8 cellular contexts compared by ENCODE assay signal in genomic region chr17:75240394-75241142, GRCh38. TPM values are rescaled to one million over a fixed set of nuclear protein-coding genes. Genes with fewer than 3 reads are reported as not detected.
A peak's percentile ranks its signal among the peaks of the same experiment; 100 is the strongest.
DNase-seq lines count a peak whose midpoint lies in the region; ATAC-seq and TF ChIP-seq lines count a peak whose summit lies in the region.

No MANE protein-coding gene starts in this region.

- ATAC-seq in activated naive CD4-positive, alpha-beta T cell treated with anti-CD3 and anti-CD28 coated beads, Interleukin-2, amount 50 U/mL, for 72 hours: peak in 1 of 2 donors; percentile 61
- ATAC-seq in stimulated activated memory B cell treated with anti-CD40 and anti-IgM and Interleukin-4, amounts not matched to agents 10 μg/mL and 1 μg/mL and 100 μg/mL, for 72 hours: no peak
- no peak for ATAC-seq in HG03354 (IDR thresholded peaks at IDR 0.05; ENCODE audit: poor library complexity, severe bottlenecking, unreplicated experiment)

- H3K27me3 Mint-ChIP-seq in stimulated activated memory B cell treated with anti-CD40 and anti-IgM and Interleukin-4, amounts not matched to agents 10 μg/mL and 1 μg/mL and 100 μg/mL, for 72 hours: no peaks in the 10 kb centered on the region

- POLR2A ChIA-PET in BJ (lab: Charles Lee): no interaction called here
- POLR2A ChIA-PET in OCI-LY7 (lab: Charles Lee): interaction anchor here (0.6 to 1.2 kb wide), 3 partner anchors 12 to 172 kb away, joined by 3 to 11 read pairs (median 3); no protein-coding TSS in a partner anchor

- H3K36me3 ChIP-seq in BJ (ENCODE audit: control insufficient read depth, insufficient read depth, low read length): peaks cover 45% of the 10 kb centered on the region
- peaks cover 96% of the 10 kb centered on the region for H3K36me3 ChIP-seq in OCI-LY7 (ENCODE audit: insufficient read depth, low read length)

- peak overlapping the region; percentile 57 to 95 for H3K27ac Mint-ChIP-seq in activated naive CD4-positive, alpha-beta T cell treated with anti-CD3 and anti-CD28 coated beads, Interleukin-2, amount 50 U/mL, for 72 hours
- H3K27ac Mint-ChIP-seq in stimulated activated memory B cell treated with anti-CD40 and anti-IgM and Interleukin-4, amounts not matched to agents 10 μg/mL and 1 μg/mL and 100 μg/mL, for 72 hours: peak overlapping the region; percentile 95

- H3K4me3 Mint-ChIP-seq in stimulated activated memory B cell treated with anti-CD40 and anti-IgM and Interleukin-4, amounts not matched to agents 10 μg/mL and 1 μg/mL and 100 μg/mL, for 72 hours: peak overlapping the region; percentile 47

- H3K9me2 ChIP-seq in OCI-LY7 (ENCODE audit: insufficient read depth, low read length): no peaks in the 10 kb centered on the region

- TF ChIP-seq CTCF in BJ (IDR thresholded peaks at IDR 0.05; ENCODE audit: insufficient read depth, low read depth, low read length) (peak; percentile 77), OCI-LY7 (conservative IDR thresholded peaks at IDR 0.05; ENCODE audit: low read length) (peak; percentile 100), coronary artery (IDR thresholded peaks at IDR 0.05) (no peak)

- H4K20me1 ChIP-seq in OCI-LY7 (ENCODE audit: insufficient read depth, low read length): no peaks in the 10 kb centered on the region

- CTCF ChIA-PET in BJ (lab: Yijun Ruan, JAX): interaction anchor here (0.7 to 4.9 kb wide), 14 partner anchors 9 to 172 kb away, joined by 3 to 50 read pairs (median 4); partner anchors contain the start of genes GGA3 and SLC25A19
- CTCF ChIA-PET in OCI-LY7 (lab: Charles Lee; ENCODE audit: unreplicated experiment): interaction anchor here (0.6 to 1.7 kb wide), 9 partner anchors 9 to 279 kb away, joined by 3 to 8 read pairs (median 4); partner anchors contain the start of genes MIF4GD and SLC25A19

- H3K4me2 ChIP-seq in OCI-LY7 (ENCODE audit: low read length): no peak overlapping the region

- no TSS peak for BruUV-seq in OCI-LY7 (replicated peaks; lab: Mats Ljungman, UMichigan)

- H3K36me3 Mint-ChIP-seq in activated naive CD4-positive, alpha-beta T cell treated with anti-CD3 and anti-CD28 coated beads, Interleukin-2, amount 50 U/mL, for 72 hours: peaks cover 8 to 10% of the 10 kb centered on the region in 2 donors
- peaks cover 75% of the 10 kb centered on the region for H3K36me3 Mint-ChIP-seq in stimulated activated memory B cell treated with anti-CD40 and anti-IgM and Interleukin-4, amounts not matched to agents 10 μg/mL and 1 μg/mL and 100 μg/mL, for 72 hours

- no peaks in the 10 kb centered on the region for H3K27me3 ChIP-seq in BJ (ENCODE audit: control insufficient read depth, insufficient read depth, low read length)

- H3K27ac ChIP-seq in OCI-LY7 (ENCODE audit: low read depth, low read length, poor library complexity, severe bottlenecking): no peak overlapping the region
- peak overlapping the region in 1 of 2 donors; percentile 57 for H3K27ac ChIP-seq in coronary artery

- no peaks in the 10 kb centered on the region for H3K9me3 ChIP-seq in OCI-LY7 (ENCODE audit: low read length)

- H2AFZ ChIP-seq in OCI-LY7 (ENCODE audit: low read length): no peak overlapping the region

- H3K4me3 ChIP-seq in BJ (ENCODE audit: low read depth, low read length): no peak overlapping the region
- H3K4me3 ChIP-seq in OCI-LY7 (ENCODE audit: low read depth, low read length, poor library complexity, severe bottlenecking): no peak overlapping the region
- no peak overlapping the region for H3K4me3 ChIP-seq in coronary artery

- peaks cover 46% of the 10 kb centered on the region for H3K4me1 ChIP-seq in OCI-LY7 (ENCODE audit: insufficient read depth, low read length, poor library complexity, severe bottlenecking)

- intact Hi-C loops in OCI-LY7 (cut with micrococcal nuclease; ENCODE audit: unreplicated experiment): loop anchor here (1.0 to 5.0 kb wide), 3 partner anchors 31 to 172 kb away; partner anchors contain the start of genes MIF4GD and NUP85

- DNase-seq in BJ (ENCODE audit: low read depth) (no peak), HCEC 1CT (peak; percentile 37), OCI-LY7 (ENCODE audit: low spot score) (peak; percentile 72), iPS-NIHi11 (ENCODE audit: low spot score) (peak; percentile 94), coronary artery (ENCODE audit: low spot score) (no peak)
- peak in 1 of 2 donors; percentile 63 for DNase-seq in activated naive CD4-positive, alpha-beta T cell treated with anti-CD3 and anti-CD28 coated beads, Interleukin-2, amount 50 U/mL, for 72 hours (ENCODE audit: low spot score in 2 of 2)

- H3K9me3 Mint-ChIP-seq in activated naive CD4-positive, alpha-beta T cell treated with anti-CD3 and anti-CD28 coated beads, Interleukin-2, amount 50 U/mL, for 72 hours: no peaks in the 10 kb centered on the region
- no peaks in the 10 kb centered on the region for H3K9me3 Mint-ChIP-seq in stimulated activated memory B cell treated with anti-CD40 and anti-IgM and Interleukin-4, amounts not matched to agents 10 μg/mL and 1 μg/mL and 100 μg/mL, for 72 hours

- H3K4me1 Mint-ChIP-seq in stimulated activated memory B cell treated with anti-CD40 and anti-IgM and Interleukin-4, amounts not matched to agents 10 μg/mL and 1 μg/mL and 100 μg/mL, for 72 hours: peaks cover 66% of the 10 kb centered on the region

- no peaks in the 10 kb centered on the region for H3K79me2 ChIP-seq in OCI-LY7 (ENCODE audit: insufficient read depth, low read depth, low read length)

RNA-seq across cellular contexts. Expression of gene GGA3, which starts 20.8 kb away (rescaled TPM):
- polyA plus RNA-seq in BJ (2011; rRNA removed): 18.7 and 27.6 TPM in 2 replicates
- 21.3 and 23.9 TPM in 2 replicates for polyA minus RNA-seq in BJ (2011; rRNA and poly(A)+ RNA removed)
- 52.3 and 77.6 TPM in 2 replicates for total RNA-seq in OCI-LY7 (2014; rRNA removed; shearing (Covaris generic))
- total RNA-seq in OCI-LY7 (2022): 106 and 122 TPM in 2 replicates
- total RNA-seq in activated naive CD4-positive, alpha-beta T cell treated with anti-CD3 and anti-CD28 coated beads, Interleukin-2, amount 50 U/mL, for 72 hours: 10 to 100 TPM; 74.9 to 79.0 TPM

RNA-seq across cellular contexts. Expression of gene MRPS7, which starts 21.1 kb away (rescaled TPM):
- polyA plus RNA-seq in BJ (2011; rRNA removed): 66.3 and 69.1 TPM in 2 replicates
- polyA minus RNA-seq in BJ (2011; rRNA and poly(A)+ RNA removed): 19.5 and 35.0 TPM in 2 replicates
- total RNA-seq in OCI-LY7 (2014; rRNA removed; shearing (Covaris generic)): 123 and 127 TPM in 2 replicates
- 90.2 and 103 TPM in 2 replicates for total RNA-seq in OCI-LY7 (2022)
- total RNA-seq in activated naive CD4-positive, alpha-beta T cell treated with anti-CD3 and anti-CD28 coated beads, Interleukin-2, amount 50 U/mL, for 72 hours: 10 to 100 TPM; 72.3 to 80.5 TPM

RNA-seq across cellular contexts. Expression of gene MIF4GD, which starts 30.5 kb away (rescaled TPM):
- polyA plus RNA-seq in BJ (2011; rRNA removed): 20.2 and 29.0 TPM in 2 replicates
- polyA minus RNA-seq in BJ (2011; rRNA and poly(A)+ RNA removed): 6.8 and 14.6 TPM in 2 replicates
- total RNA-seq in OCI-LY7 (2014; rRNA removed; shearing (Covaris generic)): 69.4 and 70.9 TPM in 2 replicates
- 132 and 139 TPM in 2 replicates for total RNA-seq in OCI-LY7 (2022)
- 10 to 100 TPM; 33.4 to 37.8 TPM for total RNA-seq in activated naive CD4-positive, alpha-beta T cell treated with anti-CD3 and anti-CD28 coated beads, Interleukin-2, amount 50 U/mL, for 72 hours

RNA-seq across cellular contexts. Expression of gene NUP85, which starts 35.1 kb away (rescaled TPM):
- 45.4 and 74.1 TPM in 2 replicates for polyA plus RNA-seq in BJ (2011; rRNA removed)
- 30.2 and 48.9 TPM in 2 replicates for polyA minus RNA-seq in BJ (2011; rRNA and poly(A)+ RNA removed)
- 129 and 130 TPM in 2 replicates for total RNA-seq in OCI-LY7 (2014; rRNA removed; shearing (Covaris generic))
- 187 and 219 TPM in 2 replicates for total RNA-seq in OCI-LY7 (2022)
- total RNA-seq in activated naive CD4-positive, alpha-beta T cell treated with anti-CD3 and anti-CD28 coated beads, Interleukin-2, amount 50 U/mL, for 72 hours: 100 to 1,000 TPM; 108 to 146 TPM

RNA-seq across cellular contexts. Expression of gene SLC25A19, which starts 48.7 kb away (rescaled TPM):
- polyA plus RNA-seq in BJ (2011; rRNA removed): 8.3 and 12.0 TPM in 2 replicates
- polyA minus RNA-seq in BJ (2011; rRNA and poly(A)+ RNA removed): 5.6 and 7.1 TPM in 2 replicates
- total RNA-seq in OCI-LY7 (2014; rRNA removed; shearing (Covaris generic)): 113 TPM in 2 replicates
- 118 and 144 TPM in 2 replicates for total RNA-seq in OCI-LY7 (2022)
- total RNA-seq in activated naive CD4-positive, alpha-beta T cell treated with anti-CD3 and anti-CD28 coated beads, Interleukin-2, amount 50 U/mL, for 72 hours: 100 to 1,000 TPM in 1 of 2 donors, 10 to 100 TPM in 1; 74.4 to 110 TPM

Comparison
In these comparisons a context has a peak if more than half of its experiments do, and no peak if none do; other contexts are left out.
1. DNase-seq: peak in HCEC 1CT (single experiment), OCI-LY7 (single experiment) and iPS-NIHi11 (single experiment); none in BJ (single experiment) and coronary artery (single experiment).